Comparison of ENCODE assay signal across 2 cellular contexts in genomic region chr5:148673704-148674103, GRCh38. TPM values are rescaled to one million over a fixed set of nuclear protein-coding genes. Genes with fewer than 3 reads are reported as not detected.
"Had no signal": no experiment of that assay in that cellular context is flagged by ENCODE, and none has a peak within 500 bp of the region (broad histone marks: within the 10 kb centered on the region; RNA-seq: fewer than 3 reads in every experiment).

No MANE protein-coding gene starts in this region.

RNA-seq across cellular contexts. Expression of gene HTR4, which starts 19.4 kb away (rescaled TPM):
- total RNA-seq: G401, GM12878 had no signal
- polyA plus RNA-seq: GM12878 had no signal
